ENCODE assay signal across 2 cellular contexts in the genomic region with DNA sequence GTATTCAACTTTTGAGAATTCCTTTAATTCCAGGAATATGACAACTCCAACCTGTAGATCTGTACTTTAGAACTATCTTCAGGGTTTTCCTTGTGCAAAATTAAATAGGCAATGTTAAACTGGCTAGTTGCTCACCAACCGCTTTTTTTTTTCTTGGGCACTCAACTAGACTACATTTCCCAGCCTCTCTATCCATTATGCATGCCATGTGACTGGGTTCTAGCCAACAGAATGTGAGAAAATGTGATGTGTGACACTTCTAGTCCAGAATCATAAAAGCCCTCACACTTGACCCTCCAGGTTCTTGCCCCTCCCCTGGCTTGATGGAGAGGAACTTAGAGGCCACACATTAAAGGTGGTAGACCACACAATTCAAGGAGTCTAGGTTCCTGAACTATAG.
TF ChIP-seq lines count a peak whose summit lies in the region.

No MANE protein-coding gene starts in this region.

TF ChIP-seq in GM23338, 12 proteins besides CTCF, POLR2A, EP300 and RAD21 (continues in another document):
- TF ChIP-seq ZNF462 (CRISPR knock-in tag; IDR thresholded peaks at IDR 0.05) (no peak), ZNF331 (CRISPR knock-in tag; IDR thresholded peaks at IDR 0.05; ENCODE audit: low read depth) (no peak), CREB1 (CRISPR knock-in tag; IDR thresholded peaks at IDR 0.05; ENCODE audit: low read depth) (no peak), JUNB (IDR thresholded peaks at IDR 0.05; ENCODE audit: unreplicated experiment) (no peak), EZH2phosphoT487 (IDR thresholded peaks at IDR 0.05; ENCODE audit: unreplicated experiment) (no peak), EZH2 (IDR thresholded peaks at IDR 0.05; ENCODE audit: low read depth, unreplicated experiment) (no peak), POLR2AphosphoS5 (IDR thresholded peaks at IDR 0.05; ENCODE audit: low read depth) (no peak), ZNF114 (CRISPR knock-in tag; IDR thresholded peaks at IDR 0.05) (no peak), NANOG (IDR thresholded peaks at IDR 0.05; ENCODE audit: borderline replicate concordance) (no peak), STAT1 (IDR thresholded peaks at IDR 0.05; ENCODE audit: unreplicated experiment) (no peak)
- TF ChIP-seq, protein P1, sequence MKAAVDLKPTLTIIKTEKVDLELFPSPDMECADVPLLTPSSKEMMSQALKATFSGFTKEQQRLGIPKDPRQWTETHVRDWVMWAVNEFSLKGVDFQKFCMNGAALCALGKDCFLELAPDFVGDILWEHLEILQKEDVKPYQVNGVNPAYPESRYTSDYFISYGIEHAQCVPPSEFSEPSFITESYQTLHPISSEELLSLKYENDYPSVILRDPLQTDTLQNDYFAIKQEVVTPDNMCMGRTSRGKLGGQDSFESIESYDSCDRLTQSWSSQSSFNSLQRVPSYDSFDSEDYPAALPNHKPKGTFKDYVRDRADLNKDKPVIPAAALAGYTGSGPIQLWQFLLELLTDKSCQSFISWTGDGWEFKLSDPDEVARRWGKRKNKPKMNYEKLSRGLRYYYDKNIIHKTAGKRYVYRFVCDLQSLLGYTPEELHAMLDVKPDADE (IDR thresholded peaks at IDR 0.05) = no peak

TF ChIP-seq in GM12878, 131 proteins besides CTCF, POLR2A, EP300 and RAD21:
- no peak for TF ChIP-seq FOS (IDR thresholded peaks at IDR 0.05; ENCODE audit: borderline replicate concordance, extremely low read depth, insufficient read length)
- TF ChIP-seq TBL1XR1 (IDR thresholded peaks at IDR 0.05; ENCODE audit: low read depth, low read length) = no peak
- TF ChIP-seq CEBPB (IDR thresholded peaks at IDR 0.05; ENCODE audit: borderline replicate concordance in 1 of 2, low read depth in 2 of 2, low read length in 2 of 2) = no peak
- TF ChIP-seq SIX5 (IDR thresholded peaks at IDR 0.05; ENCODE audit: low read depth, low read length, severe bottlenecking) = peak; percentile 27
- 0 out of 2 replicates have a peak, but pooled peaks have one; percentile 11 for TF ChIP-seq CREM (IDR thresholded peaks at IDR 0.05; ENCODE audit: low read depth)
